Comparison of ENCODE assay signal across 10 cellular contexts in genomic region chr11:81963018-81963417, GRCh38.
DNase-seq lines count a peak whose midpoint lies in the region; ATAC-seq and TF ChIP-seq lines count a peak whose summit lies in the region.
"Had no signal": no experiment of that assay in that cellular context is flagged by ENCODE, and none has a peak within 500 bp of the region (broad histone marks: within the 10 kb centered on the region; RNA-seq: fewer than 3 reads in every experiment).

No MANE protein-coding gene starts in this region.

- H3K27ac ChIP-seq in VCaP, result no peak overlapping the region
- H3K27ac ChIP-seq: skin epidermis had no signal

- DNase-seq in GM10266 (ENCODE audit: extremely low spot score) (no peak), mesothelial cell of epicardium (ENCODE audit: low spot score in 2 of 2, unreplicated experiment in 2 of 2) (no peak)
- DNase-seq in stimulated activated CD4-positive, alpha-beta T cell treated with anti-CD3 and anti-CD28 coated beads, Interleukin-15, amount 100 ng/mL, for 24 hours, result no peak
- DNase-seq in activated naive CD4-positive, alpha-beta T cell treated with Interleukin-2 at 50 U/mL for 16 hours, result no peak
- DNase-seq: substantia nigra had no signal

- no peak overlapping the region for H3K27ac Mint-ChIP-seq in mesothelial cell of epicardium

- no peaks in the 10 kb centered on the region for H3K9me3 Mint-ChIP-seq in mesothelial cell of epicardium

- no peaks in the 10 kb centered on the region for H3K36me3 Mint-ChIP-seq in mesothelial cell of epicardium

- peak; percentile 27 for TF ChIP-seq CTCF in GM10266 (IDR thresholded peaks at IDR 0.05; ENCODE audit: control insufficient read depth, insufficient read depth, low read depth, missing control alignments)
- peak; percentile 50 for TF ChIP-seq CTCF in VCaP (conservative IDR thresholded peaks at IDR 0.05)
- TF ChIP-seq CTCF in mesothelial cell of epicardium (IDR thresholded peaks at IDR 0.05; ENCODE audit: unreplicated experiment), result peak; percentile 45

- no peak overlapping the region for H3K4me3 Mint-ChIP-seq in mesothelial cell of epicardium

- H3K4me1 Mint-ChIP-seq in mesothelial cell of epicardium, result peaks cover 31% of the 10 kb centered on the region

- H3K27me3 Mint-ChIP-seq in mesothelial cell of epicardium (ENCODE audit: low read depth), result no peaks in the 10 kb centered on the region

- ATAC-seq in HG03378 (IDR thresholded peaks at IDR 0.05; ENCODE audit: unreplicated experiment) (peak; percentile 60), HG02938 (IDR thresholded peaks at IDR 0.05; ENCODE audit: unreplicated experiment) (no peak)
- no peak for ATAC-seq in activated CD4-positive, CD25-positive, alpha-beta regulatory T cell treated with anti-CD3 and anti-CD28 coated beads, Interleukin-2, amount 50 U/mL, for 24 hours
